10 cellular contexts compared by ENCODE assay signal in the genomic region with DNA sequence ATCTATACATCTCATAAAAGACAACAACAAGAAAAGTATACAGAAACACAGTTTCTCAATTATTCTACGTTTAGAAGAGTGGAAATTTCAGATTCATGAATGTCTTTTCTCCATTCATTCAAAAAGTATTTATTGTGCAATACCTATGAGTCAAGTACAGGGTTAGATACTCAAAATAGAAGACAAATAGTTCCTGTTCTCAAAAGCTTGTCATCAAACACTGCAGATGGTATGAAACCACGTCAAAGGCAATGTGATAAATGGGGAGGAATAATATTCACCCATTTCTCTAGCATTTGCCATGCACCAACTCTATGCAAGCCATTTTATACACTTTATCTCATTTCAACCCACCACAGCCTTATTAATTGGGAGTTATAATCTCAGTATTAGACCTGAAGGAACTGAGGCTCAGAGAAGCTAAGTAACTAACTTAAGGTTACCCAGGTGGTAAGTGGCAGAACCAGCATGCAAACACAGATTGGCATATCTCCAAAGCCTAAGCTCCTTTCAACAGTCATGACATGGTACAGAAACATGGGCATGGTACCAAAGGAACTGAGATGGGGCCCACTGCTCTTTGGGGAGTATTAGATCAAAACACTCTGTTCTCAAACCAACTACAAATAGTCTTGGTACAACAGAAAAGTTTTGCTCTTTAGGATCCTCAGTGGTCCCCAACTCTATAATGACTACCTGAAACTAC.
DNase-seq lines count a peak whose midpoint lies in the region; ATAC-seq and TF ChIP-seq lines count a peak whose summit lies in the region.
"Had no signal": no experiment of that assay in that cellular context is flagged by ENCODE, and none has a peak within 500 bp of the region (broad histone marks: within the 10 kb centered on the region; RNA-seq: fewer than 3 reads in every experiment).

No MANE protein-coding gene starts in this region.

- H3K9ac ChIP-seq in DND-41 (ENCODE audit: low read depth, low read length): no peak overlapping the region

- no peak overlapping the region for H2AFZ ChIP-seq in DND-41 (ENCODE audit: low read depth, low read length)

- no peak for TF ChIP-seq CTCF in DND-41 (IDR thresholded peaks at IDR 0.05; ENCODE audit: borderline replicate concordance, extremely low read depth, low read length, poor library complexity, severe bottlenecking)
- no peak for TF ChIP-seq CTCF in omental fat pad (IDR thresholded peaks at IDR 0.05)

- DNase-seq in DND-41 (no peak), NOMO-1 treated with DMSO at 0.1 percent for 48 hours (lab: John Stamatoyannopoulos, UW; ENCODE audit: unreplicated experiment) (peak; percentile 84), epithelial cell of prostate (ENCODE audit: low read depth, low spot score) (no peak), omental fat pad (ENCODE audit: low spot score) (no peak), Kasumi-1 (lab: John Stamatoyannopoulos, UW) (no peak)
- no peak for DNase-seq in effector CD4-positive, alpha-beta T cell
- DNase-seq: activated CD4-positive, alpha-beta memory T cell treated with anti-CD3 and anti-CD28 coated beads, Interleukin-2, amount 10 ng/mL, durations not matched to agents 7 days and 5 days; NCI-H526 treated with DMSO at 0.1 percent for 48 hours had no signal

- peak; percentile 57; the same call in 1 of the 3 replicates for ATAC-seq in DND-41 (ENCODE audit: insufficient read depth, low read depth)
- ATAC-seq in omental fat pad (ENCODE audit: low FRiP score): peak; percentile 88
- no peak for ATAC-seq in HG02623 (IDR thresholded peaks at IDR 0.05; ENCODE audit: unreplicated experiment)
- ATAC-seq in HG02885 (IDR thresholded peaks at IDR 0.05; ENCODE audit: poor library complexity, unreplicated experiment): no peak

- no peak overlapping the region for H3K4me2 ChIP-seq in DND-41 (ENCODE audit: insufficient read depth, low read length)

- no peaks in the 10 kb centered on the region for H3K9me3 ChIP-seq in DND-41 (ENCODE audit: insufficient read depth, low read length, severe bottlenecking)

- no peaks in the 10 kb centered on the region for H3K36me3 ChIP-seq in DND-41 (ENCODE audit: insufficient read depth, low read length)

- no peak overlapping the region for H3K4me3 ChIP-seq in DND-41 (ENCODE audit: low read depth in 1 of 2, low read length in 2 of 2)

- peaks cover 4% of the 10 kb centered on the region for H3K4me1 ChIP-seq in DND-41 (ENCODE audit: insufficient read depth, low read length)

- peaks cover 10% of the 10 kb centered on the region for H3K27me3 ChIP-seq in DND-41 (ENCODE audit: insufficient read depth, low read length, poor library complexity)

- no peaks in the 10 kb centered on the region for H3K79me2 ChIP-seq in DND-41 (ENCODE audit: insufficient read depth, low read length)

- no peaks in the 10 kb centered on the region for H4K20me1 ChIP-seq in DND-41 (ENCODE audit: insufficient read depth, low read length)

- H3K27ac ChIP-seq in DND-41 (ENCODE audit: low read length): no peak overlapping the region
- H3K27ac ChIP-seq in epithelial cell of prostate: peak overlapping the region; percentile 91

Comparison
In these comparisons a context has a peak if more than half of its experiments do, and no peak if none do; other contexts are left out.
1. ATAC-seq: peak in DND-41 (single experiment) and omental fat pad (single experiment); none in HG02623 (single experiment) and HG02885 (single experiment).